ENCODE assay signal across 12 cellular contexts in the genomic region with DNA sequence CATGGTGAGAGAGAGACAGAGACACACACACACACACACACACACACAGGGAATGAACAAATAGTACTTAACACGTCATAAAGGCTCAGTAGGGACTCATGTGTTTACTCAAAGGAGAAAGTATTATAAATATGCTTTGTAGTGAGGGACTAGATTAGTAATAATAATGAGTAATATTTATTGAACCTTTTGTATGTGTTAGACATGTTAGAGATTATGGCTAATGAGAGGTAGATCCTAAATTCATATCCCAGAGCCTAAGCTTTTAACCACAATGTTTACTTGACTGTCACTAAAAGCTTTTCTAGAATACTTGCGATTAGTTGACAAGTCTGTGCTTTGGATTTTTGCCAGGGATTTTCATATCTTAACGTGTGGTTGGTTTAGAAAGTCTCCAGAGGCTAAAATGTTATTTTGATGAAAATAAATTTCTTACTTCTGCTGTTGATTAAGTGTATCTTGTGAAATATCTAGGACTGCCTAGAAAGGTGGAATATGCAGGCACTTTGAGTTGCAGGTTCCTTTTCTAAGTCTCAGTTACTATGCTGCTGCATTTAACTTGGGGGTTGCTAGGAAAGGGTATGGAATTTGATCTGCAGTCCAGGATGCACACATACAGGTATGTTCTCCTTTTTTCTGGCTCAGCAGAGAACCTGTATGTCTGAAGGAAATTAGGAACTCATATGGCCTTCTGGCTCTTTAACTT.
DNase-seq lines count a peak whose midpoint lies in the region; ATAC-seq and TF ChIP-seq lines count a peak whose summit lies in the region.
"Had no signal": no experiment of that assay in that cellular context is flagged by ENCODE, and none has a peak within 500 bp of the region (broad histone marks: within the 10 kb centered on the region; RNA-seq: fewer than 3 reads in every experiment).

No MANE protein-coding gene starts in this region.

- no peaks in the 10 kb centered on the region for H3K36me3 ChIP-seq in gastrocnemius medialis

- H3K9me3 Mint-ChIP-seq in stimulated activated effector memory CD8-positive, alpha-beta T cell treated with anti-CD3 and anti-CD28 coated beads, Interleukin-12 subunit alpha, Interleukin-12 subunit beta, amount 100 ng/mL, for 72 hours = no peaks in the 10 kb centered on the region
- H3K9me3 Mint-ChIP-seq: naive thymus-derived CD8-positive, alpha-beta T cell had no signal

- TF ChIP-seq CTCF in gastrocnemius medialis (IDR thresholded peaks at IDR 0.05 in 4 of 5, conservative IDR thresholded peaks at IDR 0.05 in 1 of 5) = no peak

- in situ Hi-C loops in gastrocnemius medialis (cut with MboI; ENCODE audit: low sequenced_read_pairs in 4 of 4) = no loop called here

- H3K9me3 ChIP-seq in gastrocnemius medialis = no peaks in the 10 kb centered on the region

- intact Hi-C loops in gastrocnemius medialis (cut with DNase I; ENCODE audit: low total_unique reads) = no loop called here

- no peak overlapping the region for H3K27ac Mint-ChIP-seq in stimulated activated effector memory CD8-positive, alpha-beta T cell treated with anti-CD3 and anti-CD28 coated beads, Interleukin-12 subunit alpha, Interleukin-12 subunit beta, amount 100 ng/mL, for 72 hours

- DNase-seq in HuH-7 (ENCODE audit: low spot score) (peak; percentile 23), NCI-H460 (ENCODE audit: extremely low read depth, low read depth) (peak; percentile 43), fibroblast of gingiva (ENCODE audit: low read depth) (peak; percentile 72), gastrocnemius medialis (no peak)
- no peak for DNase-seq in stimulated activated effector memory CD8-positive, alpha-beta T cell treated with anti-CD3 and anti-CD28 coated beads, Interleukin-12 subunit alpha, Interleukin-12 subunit beta, amount 100 ng/mL, for 72 hours (ENCODE audit: low spot score in 2 of 2)
- DNase-seq: activated CD8-positive, alpha-beta memory T cell treated with anti-CD3 and anti-CD28 coated beads, Interleukin-2, amount 50 U/mL, for 48 hours; cerebellar nuclear complex; naive thymus-derived CD8-positive, alpha-beta T cell; NK-92 treated with Interleukin-12 subunit alpha and Interleukin-12 subunit beta, amount 100 ng/mL, for 24 hours; stimulated activated CD4-positive, alpha-beta T cell treated with anti-CD3 and anti-CD28 coated beads, Interleukin-2, amount 100 ng/mL, for 24 hours had no signal

- TF ChIP-seq POLR2A in gastrocnemius medialis (IDR thresholded peaks at IDR 0.05) = no peak

- H3K4me1 Mint-ChIP-seq in stimulated activated effector memory CD8-positive, alpha-beta T cell treated with anti-CD3 and anti-CD28 coated beads, Interleukin-12 subunit alpha, Interleukin-12 subunit beta, amount 100 ng/mL, for 72 hours = no peaks in the 10 kb centered on the region

- peak overlapping the region; percentile 35 to 66 (median 58) for H3K27ac ChIP-seq in gastrocnemius medialis

- no peaks in the 10 kb centered on the region for H3K27me3 ChIP-seq in gastrocnemius medialis

- peaks cover 22% of the 10 kb centered on the region for H3K36me3 Mint-ChIP-seq in stimulated activated effector memory CD8-positive, alpha-beta T cell treated with anti-CD3 and anti-CD28 coated beads, Interleukin-12 subunit alpha, Interleukin-12 subunit beta, amount 100 ng/mL, for 72 hours

- H3K4me3 Mint-ChIP-seq in stimulated activated effector memory CD8-positive, alpha-beta T cell treated with anti-CD3 and anti-CD28 coated beads, Interleukin-12 subunit alpha, Interleukin-12 subunit beta, amount 100 ng/mL, for 72 hours = no peak overlapping the region
- H3K4me3 Mint-ChIP-seq: naive thymus-derived CD8-positive, alpha-beta T cell had no signal

- H3K4me3 ChIP-seq in gastrocnemius medialis = no peak overlapping the region

- peaks cover 27 to 62% of the 10 kb centered on the region in 2 donors for H3K4me1 ChIP-seq in gastrocnemius medialis

- ATAC-seq in gastrocnemius medialis (peak in 1 of 2 donors; percentile 45), HG03460 (IDR thresholded peaks at IDR 0.05; ENCODE audit: unreplicated experiment) (no peak), HG03520 (IDR thresholded peaks at IDR 0.05; ENCODE audit: unreplicated experiment) (no peak)
- no peak for ATAC-seq in stimulated activated effector memory CD8-positive, alpha-beta T cell treated with anti-CD3 and anti-CD28 coated beads, Interleukin-12 subunit alpha, Interleukin-12 subunit beta, amount 100 ng/mL, for 72 hours
- ATAC-seq: naive thymus-derived CD8-positive, alpha-beta T cell had no signal

Comparison
In these comparisons a context has a peak if more than half of its experiments do, and no peak if none do; other contexts are left out.
1. DNase-seq: peak in HuH-7 (single experiment), NCI-H460 (single experiment) and fibroblast of gingiva (single experiment); none in gastrocnemius medialis (0 of 2) and stimulated activated effector memory CD8-positive, alpha-beta T cell treated with anti-CD3 and anti-CD28 coated beads, Interleukin-12 subunit alpha, Interleukin-12 subunit beta, amount 100 ng/mL, for 72 hours (0 of 2).